ENCODE assay signal across 1 cellular context in the genomic region with DNA sequence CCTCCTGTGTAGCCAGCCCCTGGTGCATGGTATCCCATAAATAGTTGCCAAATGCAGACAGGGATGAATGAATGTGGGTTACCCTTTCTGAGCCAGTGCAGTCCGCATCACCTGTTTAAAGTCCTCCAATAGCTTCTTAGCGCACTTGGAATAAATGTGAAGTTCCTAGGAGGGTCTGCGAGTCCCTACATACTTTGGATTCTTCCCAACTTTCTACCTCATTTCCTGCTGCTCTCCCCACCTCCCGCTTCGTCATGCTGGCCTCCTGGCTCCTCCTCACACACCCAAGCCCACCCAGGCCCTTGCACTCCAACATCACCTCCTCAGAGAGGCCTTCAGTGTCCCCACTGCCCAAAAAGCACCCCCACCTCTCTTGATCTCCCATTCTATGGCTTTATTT.
TF ChIP-seq lines count a peak whose summit lies in the region.

No MANE protein-coding gene starts in this region.

TF ChIP-seq in WTC11, 78 proteins besides CTCF, POLR2A, EP300 and RAD21 (continued from another document):
- TF ChIP-seq, protein P1, sequence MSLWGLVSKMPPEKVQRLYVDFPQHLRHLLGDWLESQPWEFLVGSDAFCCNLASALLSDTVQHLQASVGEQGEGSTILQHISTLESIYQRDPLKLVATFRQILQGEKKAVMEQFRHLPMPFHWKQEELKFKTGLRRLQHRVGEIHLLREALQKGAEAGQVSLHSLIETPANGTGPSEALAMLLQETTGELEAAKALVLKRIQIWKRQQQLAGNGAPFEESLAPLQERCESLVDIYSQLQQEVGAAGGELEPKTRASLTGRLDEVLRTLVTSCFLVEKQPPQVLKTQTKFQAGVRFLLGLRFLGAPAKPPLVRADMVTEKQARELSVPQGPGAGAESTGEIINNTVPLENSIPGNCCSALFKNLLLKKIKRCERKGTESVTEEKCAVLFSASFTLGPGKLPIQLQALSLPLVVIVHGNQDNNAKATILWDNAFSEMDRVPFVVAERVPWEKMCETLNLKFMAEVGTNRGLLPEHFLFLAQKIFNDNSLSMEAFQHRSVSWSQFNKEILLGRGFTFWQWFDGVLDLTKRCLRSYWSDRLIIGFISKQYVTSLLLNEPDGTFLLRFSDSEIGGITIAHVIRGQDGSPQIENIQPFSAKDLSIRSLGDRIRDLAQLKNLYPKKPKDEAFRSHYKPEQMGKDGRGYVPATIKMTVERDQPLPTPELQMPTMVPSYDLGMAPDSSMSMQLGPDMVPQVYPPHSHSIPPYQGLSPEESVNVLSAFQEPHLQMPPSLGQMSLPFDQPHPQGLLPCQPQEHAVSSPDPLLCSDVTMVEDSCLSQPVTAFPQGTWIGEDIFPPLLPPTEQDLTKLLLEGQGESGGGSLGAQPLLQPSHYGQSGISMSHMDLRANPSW (CRISPR knock-in tag; conservative IDR thresholded peaks at IDR 0.05; ENCODE audit: low read depth): no peak
- TF ChIP-seq RELA (CRISPR knock-in tag; IDR thresholded peaks at IDR 0.05; ENCODE audit: borderline replicate concordance) (no peak), TP53 (CRISPR knock-in tag; IDR thresholded peaks at IDR 0.05) (no peak)
